ENCODE assay signal across 7 cellular contexts in genomic region chr19:38513156-38513555, GRCh38.
DNase-seq lines count a peak whose midpoint lies in the region; ATAC-seq, FAIRE-seq and TF ChIP-seq lines count a peak whose summit lies in the region.
"Not testable (repeated sequence)": the region's sequence is repeated elsewhere in the genome, so short reads cannot be mapped to it uniquely, and the experiment has no call there.

No MANE protein-coding gene starts in this region.

- ATAC-seq in activated CD8-positive, alpha-beta T cell treated with anti-CD3 and anti-CD28 coated beads, Interleukin-2, amount 10 ng/mL, durations not matched to agents 7 days and 5 days; activated T-cell treated with anti-CD3 and anti-CD28 coated beads, Interleukin-2, amount 50 U/mL, for 72 hours (replicated peaks in 1 of 2); stimulated activated memory B cell treated with anti-CD40 and anti-IgM and Interleukin-4, amounts not matched to agents 10 μg/mL and 1 μg/mL and 100 μg/mL, for 72 hours: not testable (repeated sequence)
- ATAC-seq in GM12878, result peak; percentile 22; the same call in 1 of the 3 replicates

- not testable (repeated sequence) for H3K9me3 Mint-ChIP-seq in T-helper 1 cell treated with Interleukin-12 subunit alpha and Interleukin-12 subunit beta and Interleukin-4 antibody, amounts not matched to agents 30 μg/mL and 1 μg/mL, for 36 hours; activated CD4-positive, alpha-beta T cell treated with anti-CD3 and anti-CD28 coated beads, Interleukin-2, amount 10 ng/mL, durations not matched to agents 7 days and 5 days; activated CD8-positive, alpha-beta T cell treated with anti-CD3 and anti-CD28 coated beads, Interleukin-2, amount 10 ng/mL, durations not matched to agents 7 days and 5 days (ENCODE audit: insufficient read depth); activated T-cell treated with anti-CD3 and anti-CD28 coated beads, Interleukin-2, amount 50 U/mL, for 72 hours; activated naive CD4-positive, alpha-beta T cell treated with anti-CD3 and anti-CD28 coated beads, Interleukin-2, amount 10 ng/mL, durations not matched to agents 7 days and 5 days; stimulated activated memory B cell treated with anti-CD40 and anti-IgM and Interleukin-4, amounts not matched to agents 10 μg/mL and 1 μg/mL and 100 μg/mL, for 72 hours

- H3K79me2 ChIP-seq in GM12878 (ENCODE audit: control insufficient read depth, insufficient read depth, low read length), result not testable (repeated sequence)

- not testable (repeated sequence) for H4K20me1 ChIP-seq in GM12878 (ENCODE audit: control insufficient read depth, insufficient read depth)

- peaks cover 21% of the 10 kb centered on the region for H3K4me1 Mint-ChIP-seq in T-helper 1 cell treated with Interleukin-12 subunit alpha and Interleukin-12 subunit beta and Interleukin-4 antibody, amounts not matched to agents 30 μg/mL and 1 μg/mL, for 36 hours (ENCODE audit: low read depth)
- H3K4me1 Mint-ChIP-seq in activated CD4-positive, alpha-beta T cell treated with anti-CD3 and anti-CD28 coated beads, Interleukin-2, amount 10 ng/mL, durations not matched to agents 7 days and 5 days, result peaks cover 41% of the 10 kb centered on the region
- H3K4me1 Mint-ChIP-seq in activated CD8-positive, alpha-beta T cell treated with anti-CD3 and anti-CD28 coated beads, Interleukin-2, amount 10 ng/mL, durations not matched to agents 7 days and 5 days (ENCODE audit: low read depth), result peaks cover 30% of the 10 kb centered on the region
- H3K4me1 Mint-ChIP-seq in activated T-cell treated with anti-CD3 and anti-CD28 coated beads, Interleukin-2, amount 50 U/mL, for 72 hours (ENCODE audit: low read depth), result peaks cover 18% of the 10 kb centered on the region
- peaks cover 34% of the 10 kb centered on the region for H3K4me1 Mint-ChIP-seq in activated naive CD4-positive, alpha-beta T cell treated with anti-CD3 and anti-CD28 coated beads, Interleukin-2, amount 10 ng/mL, durations not matched to agents 7 days and 5 days
- peaks cover 19% of the 10 kb centered on the region for H3K4me1 Mint-ChIP-seq in stimulated activated memory B cell treated with anti-CD40 and anti-IgM and Interleukin-4, amounts not matched to agents 10 μg/mL and 1 μg/mL and 100 μg/mL, for 72 hours

- TF ChIP-seq POLR2A in GM12878 (IDR thresholded peaks at IDR 0.05; ENCODE audit: low read depth, low read length), result not testable (repeated sequence)

- H3K9ac ChIP-seq in GM12878 (ENCODE audit: control insufficient read depth, insufficient read depth, low read length), result not testable (repeated sequence)

- H3K4me1 ChIP-seq in GM12878 (ENCODE audit: control insufficient read depth, insufficient read depth, low read length), result not testable (repeated sequence)

- not testable (repeated sequence) for TF ChIP-seq RAD21 in GM12878 (IDR thresholded peaks at IDR 0.05; ENCODE audit: insufficient read depth, low read depth, low read length)

- not testable (repeated sequence) for H3K4me3 Mint-ChIP-seq in T-helper 1 cell treated with Interleukin-12 subunit alpha and Interleukin-12 subunit beta and Interleukin-4 antibody, amounts not matched to agents 30 μg/mL and 1 μg/mL, for 36 hours; activated CD8-positive, alpha-beta T cell treated with anti-CD3 and anti-CD28 coated beads, Interleukin-2, amount 10 ng/mL, durations not matched to agents 7 days and 5 days; stimulated activated memory B cell treated with anti-CD40 and anti-IgM and Interleukin-4, amounts not matched to agents 10 μg/mL and 1 μg/mL and 100 μg/mL, for 72 hours
- peak overlapping the region; percentile 26 for H3K4me3 Mint-ChIP-seq in activated CD4-positive, alpha-beta T cell treated with anti-CD3 and anti-CD28 coated beads, Interleukin-2, amount 10 ng/mL, durations not matched to agents 7 days and 5 days
- peak overlapping the region; percentile 1 to 22 for H3K4me3 Mint-ChIP-seq in activated T-cell treated with anti-CD3 and anti-CD28 coated beads, Interleukin-2, amount 50 U/mL, for 72 hours
- peak overlapping the region; percentile 5 for H3K4me3 Mint-ChIP-seq in activated naive CD4-positive, alpha-beta T cell treated with anti-CD3 and anti-CD28 coated beads, Interleukin-2, amount 10 ng/mL, durations not matched to agents 7 days and 5 days

- not testable (repeated sequence) for H3K27me3 Mint-ChIP-seq in T-helper 1 cell treated with Interleukin-12 subunit alpha and Interleukin-12 subunit beta and Interleukin-4 antibody, amounts not matched to agents 30 μg/mL and 1 μg/mL, for 36 hours (ENCODE audit: low read depth); activated CD4-positive, alpha-beta T cell treated with anti-CD3 and anti-CD28 coated beads, Interleukin-2, amount 10 ng/mL, durations not matched to agents 7 days and 5 days; activated T-cell treated with anti-CD3 and anti-CD28 coated beads, Interleukin-2, amount 50 U/mL, for 72 hours (ENCODE audit: low read depth)
- peaks cover 30% of the 10 kb centered on the region for H3K27me3 Mint-ChIP-seq in activated CD8-positive, alpha-beta T cell treated with anti-CD3 and anti-CD28 coated beads, Interleukin-2, amount 10 ng/mL, durations not matched to agents 7 days and 5 days (ENCODE audit: low read depth)
- H3K27me3 Mint-ChIP-seq in activated naive CD4-positive, alpha-beta T cell treated with anti-CD3 and anti-CD28 coated beads, Interleukin-2, amount 10 ng/mL, durations not matched to agents 7 days and 5 days, result peaks cover 46% of the 10 kb centered on the region
- peaks cover 35% of the 10 kb centered on the region for H3K27me3 Mint-ChIP-seq in stimulated activated memory B cell treated with anti-CD40 and anti-IgM and Interleukin-4, amounts not matched to agents 10 μg/mL and 1 μg/mL and 100 μg/mL, for 72 hours

- H3K4me3 ChIP-seq in GM12878, result not testable (repeated sequence)

- POLR2A ChIA-PET in activated CD4-positive, alpha-beta T cell treated with anti-CD3 and anti-CD28 coated beads, Interleukin-2, amount 10 ng/mL, durations not matched to agents 7 days and 5 days (lab: Charles Lee), result interaction anchor here (1.2 kb wide), 1 partner anchor 111 kb away, joined by 3 read pairs; the partner anchor contains the start of gene FAM98C
- POLR2A ChIA-PET in activated CD8-positive, alpha-beta T cell treated with anti-CD3 and anti-CD28 coated beads, Interleukin-2, amount 10 ng/mL, durations not matched to agents 7 days and 5 days (lab: Charles Lee), result not testable (repeated sequence)
- POLR2A ChIA-PET in GM12878 (lab: Charles Lee), result interaction anchor here (1.0 kb wide), 1 partner anchor 120 kb away, joined by 3 read pairs; no protein-coding TSS in a partner anchor

- RAD21 ChIA-PET in GM12878 (lab: Charles Lee; ENCODE audit: unreplicated experiment), result interaction anchor here (1.2 to 3.3 kb wide), 5 partner anchors 105 to 418 kb away, joined by 5 to 17 read pairs (median 8); partner anchors contain the start of genes EIF3K, FAM98C, MAP4K1 and MRPS12

- not testable (repeated sequence) for H3K27me3 ChIP-seq in GM12878 (replicated peaks in 1 of 2; ENCODE audit: control insufficient read depth in 2 of 2, insufficient read depth in 2 of 2, low read length in 1 of 2)

- BruUV-seq in GM12878 (replicated peaks; lab: Mats Ljungman, UMichigan), result not testable (repeated sequence)

- peak overlapping the region; percentile 1 for H3K27ac Mint-ChIP-seq in T-helper 1 cell treated with Interleukin-12 subunit alpha and Interleukin-12 subunit beta and Interleukin-4 antibody, amounts not matched to agents 30 μg/mL and 1 μg/mL, for 36 hours
- H3K27ac Mint-ChIP-seq in activated CD4-positive, alpha-beta T cell treated with anti-CD3 and anti-CD28 coated beads, Interleukin-2, amount 10 ng/mL, durations not matched to agents 7 days and 5 days, result peak overlapping the region; percentile 78
- peak overlapping the region; percentile 34 for H3K27ac Mint-ChIP-seq in activated CD8-positive, alpha-beta T cell treated with anti-CD3 and anti-CD28 coated beads, Interleukin-2, amount 10 ng/mL, durations not matched to agents 7 days and 5 days
- not testable (repeated sequence) for H3K27ac Mint-ChIP-seq in activated T-cell treated with anti-CD3 and anti-CD28 coated beads, Interleukin-2, amount 50 U/mL, for 72 hours
- peak overlapping the region; percentile 78 for H3K27ac Mint-ChIP-seq in activated naive CD4-positive, alpha-beta T cell treated with anti-CD3 and anti-CD28 coated beads, Interleukin-2, amount 10 ng/mL, durations not matched to agents 7 days and 5 days
- peak overlapping the region; percentile 50 for H3K27ac Mint-ChIP-seq in stimulated activated memory B cell treated with anti-CD40 and anti-IgM and Interleukin-4, amounts not matched to agents 10 μg/mL and 1 μg/mL and 100 μg/mL, for 72 hours

- not testable (repeated sequence) for H2AFZ ChIP-seq in GM12878 (ENCODE audit: control insufficient read depth, low read depth, low read length)

- WGBS in GM12878 (ENCODE audit: insufficient coverage, insufficient replicate concordance, low lambda C conversion rate, missing lambda C conversion rate), result under 1% methylated on average over 6 of the region's 6 CpGs

- H3K27ac ChIP-seq in GM12878 (ENCODE audit: control insufficient read depth, insufficient read depth), result not testable (repeated sequence)

- intact Hi-C loops in GM12878 (cut with micrococcal nuclease; ENCODE audit: unreplicated experiment), result loop anchor here (10.0 kb wide), 1 partner anchor 222 kb away; no protein-coding TSS in a partner anchor

- H3K36me3 Mint-ChIP-seq in T-helper 1 cell treated with Interleukin-12 subunit alpha and Interleukin-12 subunit beta and Interleukin-4 antibody, amounts not matched to agents 30 μg/mL and 1 μg/mL, for 36 hours (ENCODE audit: low read depth); activated CD4-positive, alpha-beta T cell treated with anti-CD3 and anti-CD28 coated beads, Interleukin-2, amount 10 ng/mL, durations not matched to agents 7 days and 5 days (ENCODE audit: low read depth); activated CD8-positive, alpha-beta T cell treated with anti-CD3 and anti-CD28 coated beads, Interleukin-2, amount 10 ng/mL, durations not matched to agents 7 days and 5 days (ENCODE audit: low read depth); activated T-cell treated with anti-CD3 and anti-CD28 coated beads, Interleukin-2, amount 50 U/mL, for 72 hours (ENCODE audit: insufficient read depth in 2 of 2); activated naive CD4-positive, alpha-beta T cell treated with anti-CD3 and anti-CD28 coated beads, Interleukin-2, amount 10 ng/mL, durations not matched to agents 7 days and 5 days; stimulated activated memory B cell treated with anti-CD40 and anti-IgM and Interleukin-4, amounts not matched to agents 10 μg/mL and 1 μg/mL and 100 μg/mL, for 72 hours: not testable (repeated sequence)

- H3K9me3 ChIP-seq in GM12878 (replicated peaks; ENCODE audit: control insufficient read depth, insufficient read depth, low read length), result not testable (repeated sequence)

- DNase-seq in activated CD4-positive, alpha-beta T cell treated with anti-CD3 and anti-CD28 coated beads, Interleukin-2, amount 10 ng/mL, durations not matched to agents 7 days and 5 days; activated CD8-positive, alpha-beta T cell treated with anti-CD3 and anti-CD28 coated beads, Interleukin-2, amount 10 ng/mL, durations not matched to agents 7 days and 5 days; activated T-cell treated with anti-CD3 and anti-CD28 coated beads, Interleukin-2, amount 50 U/mL, for 72 hours; activated naive CD4-positive, alpha-beta T cell treated with anti-CD3 and anti-CD28 coated beads, Interleukin-2, amount 10 ng/mL, durations not matched to agents 7 days and 5 days; GM12878 (ENCODE audit: low read depth, low spot score): not testable (repeated sequence)

- FAIRE-seq in GM12878 (lab: Jason Lieb, UNC), result not testable (repeated sequence)

- not testable (repeated sequence) for TF ChIP-seq CTCF in GM12878 (IDR thresholded peaks at IDR 0.05 in 2 of 3, conservative IDR thresholded peaks at IDR 0.05 in 1 of 3; ENCODE audit: control insufficient read depth in 2 of 3, extremely low read depth in 1 of 3, insufficient read depth in 1 of 3, low read depth in 3 of 3, low read length in 3 of 3)

- not testable (repeated sequence) for TF ChIP-seq EP300 in GM12878 (IDR thresholded peaks at IDR 0.05; ENCODE audit: borderline replicate concordance in 1 of 2, control insufficient read depth in 1 of 2, low read depth in 2 of 2, low read length in 2 of 2)

- H3K36me3 ChIP-seq in GM12878 (ENCODE audit: control insufficient read depth in 2 of 2, insufficient read depth in 2 of 2, low read length in 1 of 2), result not testable (repeated sequence)

- in situ Hi-C loops in GM12878 (cut with MboI), result not testable (repeated sequence)

- CTCF ChIA-PET in activated CD4-positive, alpha-beta T cell treated with anti-CD3 and anti-CD28 coated beads, Interleukin-2, amount 10 ng/mL, durations not matched to agents 7 days and 5 days (lab: Charles Lee), result interaction anchor here (1.1 to 3.3 kb wide), 6 partner anchors 8 to 417 kb away, joined by 4 to 14 read pairs (median 6); partner anchors contain the start of genes FAM98C, MRPS12 and SARS2
- CTCF ChIA-PET in activated CD8-positive, alpha-beta T cell treated with anti-CD3 and anti-CD28 coated beads, Interleukin-2, amount 10 ng/mL, durations not matched to agents 7 days and 5 days (lab: Charles Lee), result interaction anchor here (0.6 to 5.1 kb wide), 9 partner anchors 16 to 699 kb away, joined by 3 to 72 read pairs (median 9); partner anchors contain the start of genes EIF3K, FAM98C, MAP4K1 and MRPS12
- CTCF ChIA-PET in activated naive CD4-positive, alpha-beta T cell treated with anti-CD3 and anti-CD28 coated beads, Interleukin-2, amount 10 ng/mL, durations not matched to agents 7 days and 5 days (lab: Charles Lee), result interaction anchor here (0.7 to 1.9 kb wide), 4 partner anchors 32 to 417 kb away, joined by 3 to 12 read pairs (median 4); partner anchors contain the start of genes FAM98C, MRPS12 and SARS2
- CTCF ChIA-PET in GM12878 (lab: Yijun Ruan, JAX), result interaction anchor here (1.1 to 4.7 kb wide), 5 partner anchors 110 to 611 kb away, joined by 3 to 52 read pairs (median 14); partner anchors contain the start of genes FAM98C, MRPS12 and SARS2

- H3K4me2 ChIP-seq in GM12878 (ENCODE audit: control insufficient read depth, insufficient read depth), result not testable (repeated sequence)

- SMC1A ChIA-PET in GM12878 (lab: Charles Lee; ENCODE audit: uncharacterized antibody, unreplicated experiment), result interaction anchor here (0.6 to 1.6 kb wide), 6 partner anchors 106 to 420 kb away, joined by 3 to 9 read pairs (median 3); partner anchors contain the start of genes EIF3K, FAM98C and RINL
